7 cellular contexts compared by ENCODE assay signal in the genomic region with DNA sequence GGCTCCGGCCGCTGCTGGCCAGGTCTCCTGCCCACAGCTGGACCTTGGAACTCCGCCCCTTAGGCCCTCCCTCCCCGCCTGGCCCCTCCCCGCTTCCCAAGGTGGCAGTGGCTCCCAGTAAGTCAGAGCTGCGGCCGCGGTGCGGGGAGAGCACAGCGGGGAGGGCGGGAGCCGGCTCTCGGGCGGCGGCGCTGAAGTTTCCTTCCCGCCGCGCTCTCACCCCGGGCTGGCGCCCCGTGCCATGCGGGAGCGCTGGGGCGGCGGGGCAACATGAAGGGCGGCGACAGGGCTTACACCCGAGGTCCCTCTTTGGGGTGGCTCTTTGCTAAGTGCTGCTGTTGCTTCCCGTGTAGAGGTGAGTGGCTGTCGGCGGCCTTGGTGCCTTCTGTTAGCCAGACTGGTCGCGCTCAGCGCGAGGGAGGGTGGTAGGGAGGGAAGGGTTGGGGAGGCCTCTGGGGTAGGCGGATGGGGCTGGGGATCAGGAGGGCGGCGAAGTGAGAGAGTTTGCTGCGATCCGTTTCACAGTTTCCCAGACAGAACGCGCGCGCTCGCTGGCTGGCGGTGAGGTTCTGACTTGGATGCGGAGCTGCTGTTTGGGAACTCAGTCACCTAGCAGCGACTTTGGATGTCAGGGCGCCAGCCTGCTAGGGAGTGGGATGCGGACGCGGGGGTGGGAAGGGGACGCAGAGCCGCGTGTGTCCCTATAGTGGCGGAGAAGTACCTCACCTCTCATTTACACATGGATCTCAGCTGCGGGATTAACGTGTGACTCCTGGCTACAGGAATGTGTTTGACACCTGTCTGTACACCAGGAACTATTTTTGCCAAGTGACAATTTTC.
DNase-seq lines count a peak whose midpoint lies in the region; ATAC-seq and TF ChIP-seq lines count a peak whose summit lies in the region.

No MANE protein-coding gene starts in this region.

- H3K4me1 ChIP-seq in RWPE2 (ENCODE audit: insufficient read depth, poor library complexity, severe bottlenecking) (no peaks in the 10 kb centered on the region), iPS-20b (ENCODE audit: insufficient read depth, low read length) (peaks cover 5% of the 10 kb centered on the region; the same call in 1 of the 2 replicates)

- in situ Hi-C loops in astrocyte of the cerebellum (cut with HindIII; ENCODE audit: low sequenced_read_pairs) = no loop called here

- no peak for DNase-seq in RWPE2 (ENCODE audit: low spot score)
- no peak for DNase-seq in astrocyte of the cerebellum (ENCODE audit: low read depth)
- DNase-seq in skeletal muscle cell (ENCODE audit: low read depth) = no peak
- DNase-seq in NOMO-1 treated with DMSO at 0.1 percent for 48 hours (lab: John Stamatoyannopoulos, UW; ENCODE audit: unreplicated experiment) = no peak
- DNase-seq in amniotic stem cell (lab: John Stamatoyannopoulos, UW) = no peak

- H3K9ac ChIP-seq in iPS-20b (ENCODE audit: low read depth, low read length) = peak overlapping the region; percentile 8; the same call in 1 of the 2 replicates

- H3K27ac ChIP-seq in RWPE2 (ENCODE audit: poor library complexity, severe bottlenecking) = no peak overlapping the region
- no peak overlapping the region for H3K27ac ChIP-seq in iPS-20b (ENCODE audit: low read length)

- TF ChIP-seq CTCF in RWPE2 (IDR thresholded peaks at IDR 0.05; ENCODE audit: poor library complexity, severe bottlenecking) (no peak), astrocyte of the cerebellum (IDR thresholded peaks at IDR 0.05; ENCODE audit: low read depth, low read length, missing control alignments) (no peak)

- H3K4me3 ChIP-seq in RWPE2 (ENCODE audit: severe bottlenecking) = peak overlapping the region; percentile 23
- H3K4me3 ChIP-seq in astrocyte of the cerebellum (ENCODE audit: low read depth, low read length) = peak overlapping the region; percentile 49
- peak overlapping the region; percentile 78 for H3K4me3 ChIP-seq in iPS-20b (ENCODE audit: low read length)
- H3K4me3 ChIP-seq in skeletal muscle cell (ENCODE audit: low read depth, low read length) = peak overlapping the region; percentile 46

- H3K9me3 ChIP-seq in RWPE2 (ENCODE audit: severe bottlenecking) (no peaks in the 10 kb centered on the region), iPS-20b (ENCODE audit: insufficient read depth, low read depth, low read length) (no peaks in the 10 kb centered on the region)

- H3K27me3 ChIP-seq in RWPE2 (ENCODE audit: insufficient read depth, poor library complexity, severe bottlenecking) (peaks cover 39% of the 10 kb centered on the region), iPS-20b (ENCODE audit: insufficient read depth, low read length) (peaks cover 54% of the 10 kb centered on the region)

- ATAC-seq in GM21390 (IDR thresholded peaks at IDR 0.05; ENCODE audit: unreplicated experiment) (peak; percentile 45), RWPE2 (ENCODE audit: low read depth) (peak; percentile 95)

- H3K36me3 ChIP-seq in RWPE2 (ENCODE audit: low read depth) = no peaks in the 10 kb centered on the region
- H3K36me3 ChIP-seq in iPS-20b (ENCODE audit: insufficient read depth, low read depth, low read length) = no peaks in the 10 kb centered on the region

Comparison
In these comparisons a context has a peak if more than half of its experiments do, and no peak if none do; other contexts are left out.
1. H3K4me3 ChIP-seq: peak in every context shown above with its lines; median percentile 78 in iPS-20b; 49 in astrocyte of the cerebellum; 46 in skeletal muscle cell; 23 in RWPE2.